In genomic region chr6:29502181-29502580, GRCh38 we compare ENCODE assay signal across 30 cellular contexts. TPM values are rescaled to one million over a fixed set of nuclear protein-coding genes. Genes with fewer than 3 reads are reported as not detected.
"Had no signal": no experiment of that assay in that cellular context is flagged by ENCODE, and none has a peak within 500 bp of the region (broad histone marks: within the 10 kb centered on the region; RNA-seq: fewer than 3 reads in every experiment).

No MANE protein-coding gene starts in this region.

- H3K4me1 ChIP-seq: prostate gland, thyroid gland had no signal

- H3K36me3 ChIP-seq: neutrophil, ovary, prostate gland, thyroid gland had no signal

- H3K4me3 ChIP-seq: ovary, prostate gland, thyroid gland had no signal

- H3K27me3 ChIP-seq: neutrophil, ovary, thyroid gland had no signal

- H3K27ac Mint-ChIP-seq: activated naive CD8-positive, alpha-beta T cell treated with anti-CD3 and anti-CD28 coated beads for 36 hours; activated T-helper 2 cell treated with anti-CD3 and anti-CD28 coated beads, Interferon-gamma antibody, Interleukin-2, Interleukin-4, amounts not matched to agents 10 μg/mL and 5 μg/mL and 100 μg/mL, durations not matched to agents 14 hours and 24 hours and 36 hours; nephron; stimulated activated naive CD8-positive, alpha-beta T cell treated with anti-CD3 and anti-CD28 coated beads, Interleukin-15, Interleukin-2, amounts not matched to agents 100 ng/mL and 50 ng/mL, for 24 hours; T-cell; T-helper 2 cell treated with Interferon-gamma antibody and Interleukin-4, amounts not matched to agents 5 μg/mL and 100 μg/mL, for 36 hours had no signal

- H3K4me3 Mint-ChIP-seq: activated naive CD8-positive, alpha-beta T cell treated with anti-CD3 and anti-CD28 coated beads for 36 hours; activated T-cell treated with anti-CD3 and anti-CD28 coated beads, Interleukin-2, amount 50 U/mL, for 4 hours; nephron; stimulated activated naive CD8-positive, alpha-beta T cell treated with anti-CD3 and anti-CD28 coated beads, Interleukin-15, Interleukin-2, amounts not matched to agents 100 ng/mL and 50 ng/mL, for 24 hours; T-cell; T-helper 2 cell treated with Interferon-gamma antibody and Interleukin-4, amounts not matched to agents 5 μg/mL and 100 μg/mL, for 36 hours had no signal

- H3K36me3 Mint-ChIP-seq: activated naive CD8-positive, alpha-beta T cell treated with anti-CD3 and anti-CD28 coated beads for 36 hours; T-cell had no signal

- H3K4me1 Mint-ChIP-seq: activated naive CD8-positive, alpha-beta T cell treated with anti-CD3 and anti-CD28 coated beads for 36 hours; nephron; T-cell had no signal

- ATAC-seq: activated CD4-positive, CD25-positive, alpha-beta regulatory T cell treated with anti-CD3 and anti-CD28 coated beads, Interleukin-2, amount 50 U/mL, for 24 hours; activated T-cell treated with anti-CD3 and anti-CD28 coated beads, Interleukin-2, amount 50 U/mL, for 4 hours; left cardiac atrium; T-cell had no signal

- H3K9me3 Mint-ChIP-seq: activated naive CD8-positive, alpha-beta T cell treated with anti-CD3 and anti-CD28 coated beads for 36 hours; activated T-cell treated with anti-CD3 and anti-CD28 coated beads, Interleukin-2, amount 50 U/mL, for 4 hours; activated T-helper 2 cell treated with anti-CD3 and anti-CD28 coated beads, Interferon-gamma antibody, Interleukin-2, Interleukin-4, amounts not matched to agents 10 μg/mL and 5 μg/mL and 100 μg/mL, durations not matched to agents 14 hours and 24 hours and 36 hours; nephron; stimulated activated naive CD8-positive, alpha-beta T cell treated with anti-CD3 and anti-CD28 coated beads, Interleukin-15, Interleukin-2, amounts not matched to agents 100 ng/mL and 50 ng/mL, for 24 hours; T-cell; T-helper 2 cell treated with Interferon-gamma antibody and Interleukin-4, amounts not matched to agents 5 μg/mL and 100 μg/mL, for 36 hours had no signal

- H3K9me3 ChIP-seq: neutrophil, ovary, prostate gland, thyroid gland had no signal

- H3K27ac ChIP-seq: neutrophil, ovary, prostate gland, thyroid gland, VCaP had no signal

- DNase-seq: activated CD8-positive, alpha-beta memory T cell treated with anti-CD3 and anti-CD28 coated beads, Interleukin-2, amount 50 U/mL, for 48 hours; activated naive CD4-positive, alpha-beta T cell treated with Interleukin-2 at 50 U/mL for 16 hours; activated naive CD8-positive, alpha-beta T cell treated with anti-CD3 and anti-CD28 coated beads for 36 hours; activated T-cell treated with anti-CD3 and anti-CD28 coated beads, Interleukin-2, amount 50 U/mL, for 4 hours; cerebellar nuclear complex; cortex of kidney; foreskin melanocyte; glutamatergic neuron; hippocampal formation; left cardiac atrium; mesenchymal stem cell; ovary; stimulated activated CD4-positive, alpha-beta T cell treated with anti-CD3 and anti-CD28 coated beads, Interleukin-1b, Interleukin-23, amount 100 ng/mL, for 48 hours; substantia nigra; T-cell; thyroid gland had no signal

RNA-seq across cellular contexts. Expression of gene MAS1L, which starts 14.4 kb away (rescaled TPM):
- total RNA-seq: activated CD8-positive, alpha-beta memory T cell treated with anti-CD3 and anti-CD28 coated beads for 36 hours; activated naive CD8-positive, alpha-beta T cell treated with anti-CD3 and anti-CD28 coated beads for 36 hours; activated T-cell treated with anti-CD3 and anti-CD28 coated beads, Interleukin-2, amount 50 U/mL, for 4 hours; activated T-helper 2 cell treated with anti-CD3 and anti-CD28 coated beads, Interferon-gamma antibody, Interleukin-2, Interleukin-4, amounts not matched to agents 10 μg/mL and 5 μg/mL and 100 μg/mL, durations not matched to agents 14 hours and 24 hours and 36 hours; epithelial cell of proximal tubule; liver; mononuclear cell; myocyte; ovary; prostate gland; T-cell; thyroid gland; ureter had no signal
- polyA plus RNA-seq: liver had no signal

RNA-seq across cellular contexts. Expression of gene OR2H1, which starts 45.2 kb away (rescaled TPM):
- total RNA-seq: activated CD8-positive, alpha-beta memory T cell treated with anti-CD3 and anti-CD28 coated beads for 36 hours; activated naive CD8-positive, alpha-beta T cell treated with anti-CD3 and anti-CD28 coated beads for 36 hours; activated T-cell treated with anti-CD3 and anti-CD28 coated beads, Interleukin-2, amount 50 U/mL, for 4 hours; activated T-helper 2 cell treated with anti-CD3 and anti-CD28 coated beads, Interferon-gamma antibody, Interleukin-2, Interleukin-4, amounts not matched to agents 10 μg/mL and 5 μg/mL and 100 μg/mL, durations not matched to agents 14 hours and 24 hours and 36 hours; epithelial cell of proximal tubule; left cardiac atrium; liver; mononuclear cell; myocyte; ovary; T-cell; thyroid gland; ureter had no signal
- polyA plus RNA-seq: liver, ovary had no signal

RNA-seq across cellular contexts. Expression of gene OR11A1, which starts 45.3 kb away (rescaled TPM):
- total RNA-seq: activated CD8-positive, alpha-beta memory T cell treated with anti-CD3 and anti-CD28 coated beads for 36 hours; activated naive CD8-positive, alpha-beta T cell treated with anti-CD3 and anti-CD28 coated beads for 36 hours; activated T-cell treated with anti-CD3 and anti-CD28 coated beads, Interleukin-2, amount 50 U/mL, for 4 hours; activated T-helper 2 cell treated with anti-CD3 and anti-CD28 coated beads, Interferon-gamma antibody, Interleukin-2, Interleukin-4, amounts not matched to agents 10 μg/mL and 5 μg/mL and 100 μg/mL, durations not matched to agents 14 hours and 24 hours and 36 hours; epithelial cell of proximal tubule; left cardiac atrium; liver; mononuclear cell; myocyte; ovary; T-cell; thyroid gland; ureter had no signal
- polyA plus RNA-seq: liver, ovary had no signal

RNA-seq across cellular contexts. Expression of gene UBD, which starts 57.4 kb away (rescaled TPM):
- total RNA-seq: left cardiac atrium, mononuclear cell, myocyte had no signal
